ENCODE assay signal across 2 cellular contexts in genomic region chr4:48634688-48635308, GRCh38.
TF ChIP-seq lines count a peak whose summit lies in the region.

No MANE protein-coding gene starts in this region.

TF ChIP-seq in A549, 52 proteins besides CTCF, POLR2A, EP300 and RAD21 (continued from another document):
- no peak for TF ChIP-seq ZNF302 (CRISPR knock-in tag; IDR thresholded peaks at IDR 0.05)
- TF ChIP-seq BCL3 (IDR thresholded peaks at IDR 0.05): no peak
- no peak for TF ChIP-seq ESRRA (IDR thresholded peaks at IDR 0.05; ENCODE audit: borderline replicate concordance, low read length)
- no peak for TF ChIP-seq RCOR1 (IDR thresholded peaks at IDR 0.05; ENCODE audit: low read depth, low read length)
- no peak for TF ChIP-seq GATA3 (IDR thresholded peaks at IDR 0.05; ENCODE audit: borderline replicate concordance)

TF ChIP-seq in K562, 482 proteins besides CTCF, POLR2A, EP300 and RAD21 (continued from another document):
- TF ChIP-seq E2F6 (IDR thresholded peaks at IDR 0.05; ENCODE audit: borderline replicate concordance in 1 of 2, extremely low read depth in 1 of 2, insufficient read depth in 1 of 2, insufficient read length in 1 of 2, low read depth in 1 of 2, low read length in 1 of 2, poor library complexity in 1 of 2, severe bottlenecking in 1 of 2): no peak
- TF ChIP-seq SMARCA5 (IDR thresholded peaks at IDR 0.05): no peak
TF ChIP-seq in K562: peak in this region for 0.
